7 cellular contexts compared by ENCODE assay signal in the genomic region with DNA sequence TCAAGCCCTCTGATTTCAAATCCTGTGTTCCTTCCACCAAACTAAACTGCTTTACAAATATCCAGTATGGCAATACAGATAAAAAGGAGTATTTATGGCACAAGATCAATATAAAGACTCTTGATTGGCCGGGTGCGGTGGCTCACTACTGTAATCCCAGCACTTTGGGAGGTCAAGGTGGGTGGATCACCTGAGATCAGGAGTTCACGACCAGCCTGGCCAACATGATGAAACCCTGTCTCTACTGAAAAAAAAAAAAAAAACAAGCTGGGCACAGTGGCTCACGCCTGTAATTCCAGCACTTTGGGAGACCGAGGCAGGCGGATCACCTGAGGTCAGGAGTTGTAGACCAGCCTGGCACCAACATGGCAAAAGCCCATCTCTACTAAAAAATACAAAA. TPM values are rescaled to one million over a fixed set of nuclear protein-coding genes. Genes with fewer than 3 reads are reported as not detected.
DNase-seq lines count a peak whose midpoint lies in the region; ATAC-seq, FAIRE-seq and TF ChIP-seq lines count a peak whose summit lies in the region.
"Not testable (repeated sequence)": the region's sequence is repeated elsewhere in the genome, so short reads cannot be mapped to it uniquely, and the experiment has no call there.

No MANE protein-coding gene starts in this region.

- WGBS in A549 (ENCODE audit: missing lambda C conversion rate) = 87% methylated on average over 6 of the region's 6 CpGs
- 51% methylated on average over 6 of the region's 6 CpGs for WGBS in right lobe of liver (ENCODE audit: insufficient coverage, low coverage, low lambda C conversion rate, missing lambda C conversion rate)
- no CpG with 5 or more reads among the region's 6 CpGs for WGBS in trophoblast cell (ENCODE audit: extremely low coverage, insufficient coverage, insufficient read length)
- WGBS in transverse colon (ENCODE audit: low coverage in 1 of 2), 2 donors = 69 to 90% methylated on average over 6 of the region's 6 CpGs

- not testable (repeated sequence) for H3K79me2 ChIP-seq in trophoblast cell (ENCODE audit: control insufficient read depth, insufficient read depth, low read length, poor library complexity)

- H3K4me1 ChIP-seq in A549 (peaks cover 52% of the 10 kb centered on the region), right lobe of liver (peaks cover 0 to 36% (median 8%) of the 10 kb centered on the region in 4 donors), transverse colon (peaks cover 0 to 56% (median 41%) of the 10 kb centered on the region in 4 donors)
- not testable (repeated sequence) for H3K4me1 ChIP-seq in trophoblast cell (ENCODE audit: control insufficient read depth in 1 of 2, insufficient read depth in 2 of 2, low read length in 2 of 2)

- peak overlapping the region; percentile 53 for H3K18ac ChIP-seq in trophoblast cell (ENCODE audit: low read length)

- not testable (repeated sequence) for ATAC-seq in A549
- peak; percentile 58 for ATAC-seq in left lobe of liver
- peak in 3 of 4 donors; percentile 25 to 50 (median 48) for ATAC-seq in right lobe of liver

- H3K9me3 ChIP-seq in A549; right lobe of liver; trophoblast cell (ENCODE audit: insufficient read depth, low read depth, low read length); transverse colon: not testable (repeated sequence)

- in situ Hi-C loops in transverse colon (cut with MboI; ENCODE audit: low pct_ligation_motif_present in 1 of 4, low pct_unique_long_range_greater_than_20kb in 1 of 4, low sequenced_read_pairs in 3 of 4) = not testable (repeated sequence)

- peak overlapping the region; percentile 44; the same call in 2 of the 3 replicates for H3K4me2 ChIP-seq in A549
- H3K4me2 ChIP-seq in trophoblast cell (ENCODE audit: low read length) = not testable (repeated sequence)

- H2AK5ac ChIP-seq in trophoblast cell (ENCODE audit: low read length) = not testable (repeated sequence)

- H3K36me3 Mint-ChIP-seq in activated CD4-positive, alpha-beta T cell treated with anti-CD3 and anti-CD28 coated beads, Interleukin-2, amount 10 ng/mL, durations not matched to agents 24 days and 14 days (ENCODE audit: low read depth) = peaks cover 17% of the 10 kb centered on the region
- peaks cover 22% of the 10 kb centered on the region for H3K36me3 Mint-ChIP-seq in endothelial cell (ENCODE audit: low read depth, unreplicated experiment)

- H4K8ac ChIP-seq in trophoblast cell (ENCODE audit: low read depth, low read length) = not testable (repeated sequence)

- H2BK120ac ChIP-seq in trophoblast cell (ENCODE audit: insufficient read depth, low read length, poor library complexity) = not testable (repeated sequence)

- not testable (repeated sequence) for H2AFZ ChIP-seq in trophoblast cell (ENCODE audit: insufficient read depth, low read length, poor library complexity)

- H3K27ac ChIP-seq in A549; trophoblast cell (ENCODE audit: low read depth, low read length): not testable (repeated sequence)
- H3K27ac ChIP-seq in right lobe of liver = peak overlapping the region in 1 of 3 donors; percentile 38
- H3K27ac ChIP-seq in transverse colon = peak overlapping the region in 3 of 4 donors; percentile 8 to 38 (median 16)

- not testable (repeated sequence) for H3K79me1 ChIP-seq in trophoblast cell (ENCODE audit: low read length)

- CTCF ChIA-PET in A549 (lab: Yijun Ruan, JAX) = interaction anchor here (0.9 to 2.3 kb wide), 2 partner anchors 10 to 49 kb away, joined by 4 to 10 read pairs; no protein-coding TSS in a partner anchor

- H2BK5ac ChIP-seq in trophoblast cell (ENCODE audit: low read depth, low read length, poor library complexity) = not testable (repeated sequence)

- H3K4me3 ChIP-seq in A549; right lobe of liver; trophoblast cell (ENCODE audit: low read depth, low read length); transverse colon: not testable (repeated sequence)

- H3K9ac ChIP-seq in trophoblast cell (ENCODE audit: low read length) = not testable (repeated sequence)

- not testable (repeated sequence) for TF ChIP-seq EP300 in A549 (IDR thresholded peaks at IDR 0.05); transverse colon (IDR thresholded peaks at IDR 0.05; ENCODE audit: low read depth)

- H4K91ac ChIP-seq in trophoblast cell (ENCODE audit: low read depth, low read length) = not testable (repeated sequence)

- not testable (repeated sequence) for H4K12ac ChIP-seq in trophoblast cell (ENCODE audit: low read depth, low read length)

- not testable (repeated sequence) for FAIRE-seq in A549 (lab: Jason Lieb, UNC)

- not testable (repeated sequence) for H3K9me3 Mint-ChIP-seq in activated CD4-positive, alpha-beta T cell treated with anti-CD3 and anti-CD28 coated beads, Interleukin-2, amount 10 ng/mL, durations not matched to agents 24 days and 14 days; endothelial cell (ENCODE audit: unreplicated experiment)

- H3K4me1 Mint-ChIP-seq in activated CD4-positive, alpha-beta T cell treated with anti-CD3 and anti-CD28 coated beads, Interleukin-2, amount 10 ng/mL, durations not matched to agents 24 days and 14 days = peaks cover 15% of the 10 kb centered on the region
- peaks cover 33% of the 10 kb centered on the region for H3K4me1 Mint-ChIP-seq in endothelial cell (ENCODE audit: unreplicated experiment)

- POLR2A ChIA-PET in A549 (lab: Yijun Ruan, JAX) = not testable (repeated sequence)

- intact Hi-C loops in activated CD4-positive, alpha-beta T cell treated with anti-CD3 and anti-CD28 coated beads, Interleukin-2, amount 10 ng/mL, durations not matched to agents 24 days and 14 days (cut with micrococcal nuclease); right lobe of liver (cut with DNase I); transverse colon (cut with DNase I; ENCODE audit: low total_unique reads): not testable (repeated sequence)

- H3K27ac Mint-ChIP-seq in activated CD4-positive, alpha-beta T cell treated with anti-CD3 and anti-CD28 coated beads, Interleukin-2, amount 10 ng/mL, durations not matched to agents 24 days and 14 days = not testable (repeated sequence)
- H3K27ac Mint-ChIP-seq in endothelial cell (ENCODE audit: unreplicated experiment) = peak overlapping the region; percentile 68

- DNase-seq in A549 (ENCODE audit: low read depth in 1 of 2, low spot score in 1 of 2); endothelial cell (ENCODE audit: low spot score); left lobe of liver (ENCODE audit: low spot score); right lobe of liver; trophoblast cell; transverse colon: not testable (repeated sequence)
- DNase-seq in activated CD4-positive, alpha-beta T cell treated with anti-CD3 and anti-CD28 coated beads, Interleukin-2, amount 10 ng/mL, durations not matched to agents 24 days and 14 days = peak; percentile 17

- not testable (repeated sequence) for TF ChIP-seq RAD21 in A549 (conservative IDR thresholded peaks at IDR 0.05 in 1 of 2, IDR thresholded peaks at IDR 0.05 in 1 of 2)

- not testable (repeated sequence) for H2BK12ac ChIP-seq in trophoblast cell (ENCODE audit: low read length)

- not testable (repeated sequence) for H3K4ac ChIP-seq in trophoblast cell (ENCODE audit: low read depth, low read length)

- H3K23ac ChIP-seq in trophoblast cell (ENCODE audit: low read length) = not testable (repeated sequence)

- TF ChIP-seq POLR2A in A549 (IDR thresholded peaks at IDR 0.05; ENCODE audit: low read length); right lobe of liver (IDR thresholded peaks at IDR 0.05); transverse colon (IDR thresholded peaks at IDR 0.05): not testable (repeated sequence)

- H3K27me3 ChIP-seq in right lobe of liver; trophoblast cell (ENCODE audit: insufficient read depth, low read length); transverse colon: not testable (repeated sequence)

- H3K14ac ChIP-seq in trophoblast cell (ENCODE audit: low read length) = not testable (repeated sequence)

- H3K36me3 ChIP-seq in right lobe of liver; trophoblast cell (ENCODE audit: control insufficient read depth in 1 of 2, insufficient read depth in 2 of 2, low read length in 2 of 2); transverse colon: not testable (repeated sequence)

- H3K4me3 Mint-ChIP-seq in activated CD4-positive, alpha-beta T cell treated with anti-CD3 and anti-CD28 coated beads, Interleukin-2, amount 10 ng/mL, durations not matched to agents 24 days and 14 days; endothelial cell (ENCODE audit: unreplicated experiment): not testable (repeated sequence)

- H3K27me3 Mint-ChIP-seq in activated CD4-positive, alpha-beta T cell treated with anti-CD3 and anti-CD28 coated beads, Interleukin-2, amount 10 ng/mL, durations not matched to agents 24 days and 14 days; endothelial cell (ENCODE audit: unreplicated experiment): not testable (repeated sequence)

- TF ChIP-seq CTCF in A549 (IDR thresholded peaks at IDR 0.05); endothelial cell (IDR thresholded peaks at IDR 0.05; ENCODE audit: unreplicated experiment); right lobe of liver (IDR thresholded peaks at IDR 0.05); transverse colon (IDR thresholded peaks at IDR 0.05): not testable (repeated sequence)

RNA-seq across cellular contexts. Expression of gene NUMB, which starts 35.3 kb away (rescaled TPM):
- polyA plus RNA-seq in A549 (2011; rRNA removed) (134 and 151 TPM in 2 replicates), A549 (2017; fragmentation: RNase III; extraction: RNeasy Plus Mini Kit Qiagen cat#74134 plus additional on column Dnase treatment) (34.6 to 41.2 TPM (median 40.8 TPM) in 3 replicates)
- 53.2 and 62.9 TPM in 2 replicates for polyA plus RNA-seq in A549 (2012; cell fraction: cytosol; rRNA removed)
- 91.2 and 105 TPM in 2 replicates for polyA plus RNA-seq in A549 (2012; cell fraction: nucleus; rRNA removed)
- polyA minus RNA-seq in A549 (2011; rRNA and poly(A)+ RNA removed) = 164 and 177 TPM in 2 replicates
- 48.1 and 54.8 TPM in 2 replicates for total RNA-seq in activated CD4-positive, alpha-beta T cell treated with anti-CD3 and anti-CD28 coated beads, Interleukin-2, amount 10 ng/mL, durations not matched to agents 24 days and 14 days
- total RNA-seq in endothelial cell (ENCODE audit: unreplicated experiment) (218 TPM), left lobe of liver (41.9 TPM), right lobe of liver (10 to 100 TPM; 28.3 to 48.4 (median 43.7) TPM), transverse colon (100 to 1,000 TPM in 2 of 4 donors, 10 to 100 TPM in 2; 64.7 to 117 (median 103) TPM)
- 86.2 and 87.0 TPM in 2 replicates for polyA plus RNA-seq in trophoblast cell (2013)
